14 cellular contexts compared by ENCODE assay signal in genomic region chr17:6823011-6823442, GRCh38. TPM values are rescaled to one million over a fixed set of nuclear protein-coding genes. Genes with fewer than 3 reads are reported as not detected.
DNase-seq lines count a peak whose midpoint lies in the region; ATAC-seq and TF ChIP-seq lines count a peak whose summit lies in the region.
"Had no signal": no experiment of that assay in that cellular context is flagged by ENCODE, and none has a peak within 500 bp of the region (broad histone marks: within the 10 kb centered on the region; RNA-seq: fewer than 3 reads in every experiment).

No MANE protein-coding gene starts in this region.

- H4K20me1 ChIP-seq in HCT116 (ENCODE audit: insufficient read depth), result no peaks in the 10 kb centered on the region

- BruUV-seq in HCT116 (replicated peaks; lab: Mats Ljungman, UMichigan), result no TSS peak

- H3K27ac Mint-ChIP-seq in stimulated activated effector memory CD8-positive, alpha-beta T cell treated with anti-CD3 and anti-CD28 coated beads, Interleukin-12 subunit alpha, Interleukin-12 subunit beta, amount 100 ng/mL, for 72 hours, result no peak overlapping the region
- no peak overlapping the region for H3K27ac Mint-ChIP-seq in T-cell
- H3K27ac Mint-ChIP-seq: activated CD8-positive, alpha-beta memory T cell treated with anti-CD3 and anti-CD28 coated beads, Interleukin-2, amount 10 ng/mL, durations not matched to agents 7 days and 5 days; activated naive CD8-positive, alpha-beta T cell treated with anti-CD3 and anti-CD28 coated beads, Interleukin-2, amount 10 ng/mL, durations not matched to agents 7 days and 5 days; H9 had no signal

- intact Hi-C loops in HCT116 (cut with micrococcal nuclease), result no loop called here

- TF ChIP-seq CTCF in HCT116 (IDR thresholded peaks at IDR 0.05 in 2 of 3, conservative IDR thresholded peaks at IDR 0.05 in 1 of 3; ENCODE audit: borderline replicate concordance in 1 of 3, insufficient read depth in 1 of 3, low read depth in 2 of 3, low read length in 2 of 3), result no peak
- no peak for TF ChIP-seq CTCF in foreskin fibroblast (IDR thresholded peaks at IDR 0.05; ENCODE audit: low read depth, low read length)

- no peak overlapping the region for H3K4me3 Mint-ChIP-seq in stimulated activated effector memory CD8-positive, alpha-beta T cell treated with anti-CD3 and anti-CD28 coated beads, Interleukin-12 subunit alpha, Interleukin-12 subunit beta, amount 100 ng/mL, for 72 hours
- H3K4me3 Mint-ChIP-seq in T-cell, result no peak overlapping the region
- H3K4me3 Mint-ChIP-seq: activated CD8-positive, alpha-beta memory T cell treated with anti-CD3 and anti-CD28 coated beads, Interleukin-2, amount 10 ng/mL, durations not matched to agents 7 days and 5 days; activated naive CD8-positive, alpha-beta T cell treated with anti-CD3 and anti-CD28 coated beads, Interleukin-2, amount 10 ng/mL, durations not matched to agents 7 days and 5 days; H9 had no signal

- no peaks in the 10 kb centered on the region for H3K9me3 ChIP-seq in HCT116 (ENCODE audit: control insufficient read depth in 1 of 2, insufficient read depth in 1 of 2, low read depth in 1 of 2, low read length in 2 of 2)

- H3K27me3 ChIP-seq in HCT116 (ENCODE audit: insufficient read depth, low read length), result peaks cover under 1% of the 10 kb centered on the region; the same call in 1 of the 2 replicates

- ATAC-seq in HCT116 (no peak), T-cell (replicated peaks in 1 of 4) (no peak), HG02798 (IDR thresholded peaks at IDR 0.05; ENCODE audit: poor library complexity, unreplicated experiment) (no peak), HG02610 (IDR thresholded peaks at IDR 0.05; ENCODE audit: unreplicated experiment) (no peak)
- ATAC-seq in stimulated activated effector memory CD8-positive, alpha-beta T cell treated with anti-CD3 and anti-CD28 coated beads, Interleukin-12 subunit alpha, Interleukin-12 subunit beta, amount 100 ng/mL, for 72 hours, result peak; percentile 67
- ATAC-seq: activated CD8-positive, alpha-beta memory T cell treated with anti-CD3 and anti-CD28 coated beads, Interleukin-2, amount 10 ng/mL, durations not matched to agents 7 days and 5 days had no signal

- no peak overlapping the region for H3K9ac ChIP-seq in HCT116 (ENCODE audit: low read length)

- H3K4me3 ChIP-seq in HCT116 (replicated peaks in 1 of 2; ENCODE audit: low read depth in 1 of 2, low read length in 2 of 2), result no peak overlapping the region
- H3K4me3 ChIP-seq in foreskin fibroblast (ENCODE audit: low read depth in 1 of 2, low read length in 2 of 2), result no peak overlapping the region

- H3K36me3 ChIP-seq in HCT116 (ENCODE audit: control insufficient read depth in 1 of 2, insufficient read depth in 2 of 2, low read length in 2 of 2), result no peaks in the 10 kb centered on the region

- no peaks in the 10 kb centered on the region for H3K79me2 ChIP-seq in HCT116 (ENCODE audit: insufficient read depth, low read length)

- TF ChIP-seq POLR2A in HCT116 (IDR thresholded peaks at IDR 0.05; ENCODE audit: borderline replicate concordance, extremely low read depth, insufficient read depth, insufficient read length), result no peak

- RAD21 ChIA-PET in HCT116 (lab: Charles Lee; ENCODE audit: low non-redundant PET in 1 of 2, low total read pairs in 2 of 2, uncharacterized antibody in 2 of 2, unreplicated experiment in 2 of 2), result no interaction called here

- no peaks in the 10 kb centered on the region for H3K9me3 Mint-ChIP-seq in stimulated activated effector memory CD8-positive, alpha-beta T cell treated with anti-CD3 and anti-CD28 coated beads, Interleukin-12 subunit alpha, Interleukin-12 subunit beta, amount 100 ng/mL, for 72 hours
- H3K9me3 Mint-ChIP-seq in T-cell, result no peaks in the 10 kb centered on the region
- H3K9me3 Mint-ChIP-seq: activated naive CD8-positive, alpha-beta T cell treated with anti-CD3 and anti-CD28 coated beads, Interleukin-2, amount 10 ng/mL, durations not matched to agents 7 days and 5 days had no signal

- no peaks in the 10 kb centered on the region for H3K4me1 Mint-ChIP-seq in stimulated activated effector memory CD8-positive, alpha-beta T cell treated with anti-CD3 and anti-CD28 coated beads, Interleukin-12 subunit alpha, Interleukin-12 subunit beta, amount 100 ng/mL, for 72 hours
- no peaks in the 10 kb centered on the region for H3K4me1 Mint-ChIP-seq in T-cell
- H3K4me1 Mint-ChIP-seq: activated naive CD8-positive, alpha-beta T cell treated with anti-CD3 and anti-CD28 coated beads, Interleukin-2, amount 10 ng/mL, durations not matched to agents 7 days and 5 days had no signal

- POLR2A ChIA-PET in HCT116 (lab: Charles Lee) (no interaction called here), T-cell (lab: Charles Lee) (no interaction called here)

- DNase-seq in HCT116 (ENCODE audit: low read depth, low spot score), result no peak
- peak; percentile 49 for DNase-seq in amniotic epithelial cell (ENCODE audit: low read depth)
- peak; percentile 81 to 82 for DNase-seq in foreskin fibroblast
- DNase-seq in stimulated activated effector memory CD8-positive, alpha-beta T cell treated with anti-CD3 and anti-CD28 coated beads, Interleukin-12 subunit alpha, Interleukin-12 subunit beta, amount 100 ng/mL, for 72 hours (ENCODE audit: low spot score in 2 of 2), result no peak
- no peak for DNase-seq in T-cell
- DNase-seq: activated CD8-positive, alpha-beta memory T cell treated with anti-CD3 and anti-CD28 coated beads, Interleukin-2, amount 10 ng/mL, durations not matched to agents 7 days and 5 days; activated naive CD8-positive, alpha-beta T cell treated with anti-CD3 and anti-CD28 coated beads, Interleukin-2, amount 10 ng/mL, durations not matched to agents 7 days and 5 days; Calu3; H9; NCI-H1436 treated with DMSO at 0.1 percent for 48 hours; NCI-H774; retina had no signal

- H2AFZ ChIP-seq in HCT116 (ENCODE audit: low read depth, low read length, poor library complexity, severe bottlenecking), result no peak overlapping the region

- H3K27me3 Mint-ChIP-seq in T-cell, result peaks cover 16 to 22% of the 10 kb centered on the region in 2 donors

- TF ChIP-seq RAD21 in HCT116 (IDR thresholded peaks at IDR 0.05; ENCODE audit: low read depth), result no peak

- peaks cover 0 to 8% of the 10 kb centered on the region in 2 experiments; a peak in 2 of 4 replicates for H3K4me1 ChIP-seq in HCT116 (ENCODE audit: control insufficient read depth in 1 of 2, insufficient read depth in 2 of 2, low read length in 2 of 2)

- CTCF ChIA-PET in HCT116 (lab: Charles Lee), result no interaction called here
- CTCF ChIA-PET in T-cell (lab: Charles Lee), result no interaction called here

- no peaks in the 10 kb centered on the region for H3K36me3 Mint-ChIP-seq in stimulated activated effector memory CD8-positive, alpha-beta T cell treated with anti-CD3 and anti-CD28 coated beads, Interleukin-12 subunit alpha, Interleukin-12 subunit beta, amount 100 ng/mL, for 72 hours
- no peaks in the 10 kb centered on the region for H3K36me3 Mint-ChIP-seq in T-cell
- H3K36me3 Mint-ChIP-seq: activated CD8-positive, alpha-beta memory T cell treated with anti-CD3 and anti-CD28 coated beads, Interleukin-2, amount 10 ng/mL, durations not matched to agents 7 days and 5 days; activated naive CD8-positive, alpha-beta T cell treated with anti-CD3 and anti-CD28 coated beads, Interleukin-2, amount 10 ng/mL, durations not matched to agents 7 days and 5 days had no signal

- no peaks in the 10 kb centered on the region for H3K9me2 ChIP-seq in HCT116 (ENCODE audit: insufficient read depth)

- peak overlapping the region; percentile 20; the same call in 1 of the 2 replicates for H3K4me2 ChIP-seq in HCT116 (ENCODE audit: low read length)

- no peak overlapping the region for H3K27ac ChIP-seq in HCT116 (ENCODE audit: low read depth, low read length)

TF ChIP-seq in HCT116, 20 proteins besides CTCF, POLR2A, EP300 and RAD21:
- TF ChIP-seq TCF7L2 (IDR thresholded peaks at IDR 0.05; ENCODE audit: borderline replicate concordance, extremely low read depth, insufficient read depth, insufficient read length), result no peak

RNA-seq across cellular contexts. Expression of gene TEKT1, which starts 8.5 kb away (rescaled TPM):
- not detected for total RNA-seq in HCT116 (2021; ENCODE audit: unreplicated experiment)
- polyA plus RNA-seq in HCT116 (2012), result not detected in 2 replicates
- total RNA-seq in T-cell, result not detected
- total RNA-seq: activated CD8-positive, alpha-beta memory T cell treated with anti-CD3 and anti-CD28 coated beads, Interleukin-2, amount 10 ng/mL, durations not matched to agents 7 days and 5 days; activated naive CD8-positive, alpha-beta T cell treated with anti-CD3 and anti-CD28 coated beads, Interleukin-2, amount 10 ng/mL, durations not matched to agents 7 days and 5 days; Calu3; H9 had no signal

RNA-seq across cellular contexts. Expression of gene FBXO39, which starts 47.0 kb away (rescaled TPM):
- not detected for total RNA-seq in HCT116 (2021; ENCODE audit: unreplicated experiment)
- polyA plus RNA-seq in HCT116 (2012), result not detected in 2 replicates
- total RNA-seq in T-cell, result 1 to 10 TPM in 1 of 5 donors, under 1 TPM in 4; 0.26 to 1.4 (median 0.53) TPM
- total RNA-seq: H9 had no signal

Comparison
In these comparisons a context has a peak if more than half of its experiments do, and no peak if none do; other contexts are left out.
1. DNase-seq: peak in amniotic epithelial cell (single experiment) and foreskin fibroblast (2 of 2); none in HCT116 (single experiment), stimulated activated effector memory CD8-positive, alpha-beta T cell treated with anti-CD3 and anti-CD28 coated beads, Interleukin-12 subunit alpha, Interleukin-12 subunit beta, amount 100 ng/mL, for 72 hours (0 of 2) and T-cell (0 of 34).